ENCODE assay signal across 18 cellular contexts in genomic region chr20:53888510-53888909, GRCh38.
"Had no signal": no experiment of that assay in that cellular context is flagged by ENCODE, and none has a peak within 500 bp of the region (broad histone marks: within the 10 kb centered on the region; RNA-seq: fewer than 3 reads in every experiment).

No MANE protein-coding gene starts in this region.

- H2AFZ ChIP-seq: neural progenitor cell had no signal

- H3K9ac ChIP-seq: neural progenitor cell had no signal

- H3K27ac ChIP-seq: esophagus squamous epithelium, heart right ventricle, left ventricle myocardium inferior, neural progenitor cell, psoas muscle, skin epidermis, stomach, WERI-Rb-1 had no signal

- DNase-seq: activated CD4-positive, alpha-beta T cell treated with anti-CD3 and anti-CD28 coated beads for 1 hour; activated naive CD4-positive, alpha-beta T cell treated with anti-CD3 and anti-CD28 coated beads, Interleukin-2, amount 10 ng/mL, durations not matched to agents 7 days and 5 days; amygdala; dermis blood vessel endothelial cell; effector memory CD4-positive, alpha-beta T cell; esophagus squamous epithelium; heart right ventricle; immature natural killer cell; kidney glomerular epithelial cell; left ventricle myocardium inferior; mammary epithelial cell; psoas muscle; right cardiac atrium; stomach; WERI-Rb-1 had no signal

- H3K4me2 ChIP-seq: neural progenitor cell had no signal

- H3K9me3 ChIP-seq: esophagus squamous epithelium, psoas muscle, stomach had no signal

- H3K27me3 ChIP-seq: esophagus squamous epithelium, heart right ventricle, neural progenitor cell, stomach had no signal

- H3K36me3 ChIP-seq: esophagus squamous epithelium, heart right ventricle, left ventricle myocardium inferior, neural progenitor cell, stomach, WERI-Rb-1 had no signal

- H3K4me3 ChIP-seq: esophagus squamous epithelium, heart right ventricle, left ventricle myocardium inferior, neural progenitor cell, psoas muscle, skin epidermis, stomach had no signal

- FAIRE-seq: endothelial cell of umbilical vein had no signal

- ATAC-seq: heart right ventricle, psoas muscle, right cardiac atrium had no signal

- H3K4me1 ChIP-seq: left ventricle myocardium inferior, neural progenitor cell, psoas muscle had no signal
